ENCODE assay signal across 8 cellular contexts in the genomic region with DNA sequence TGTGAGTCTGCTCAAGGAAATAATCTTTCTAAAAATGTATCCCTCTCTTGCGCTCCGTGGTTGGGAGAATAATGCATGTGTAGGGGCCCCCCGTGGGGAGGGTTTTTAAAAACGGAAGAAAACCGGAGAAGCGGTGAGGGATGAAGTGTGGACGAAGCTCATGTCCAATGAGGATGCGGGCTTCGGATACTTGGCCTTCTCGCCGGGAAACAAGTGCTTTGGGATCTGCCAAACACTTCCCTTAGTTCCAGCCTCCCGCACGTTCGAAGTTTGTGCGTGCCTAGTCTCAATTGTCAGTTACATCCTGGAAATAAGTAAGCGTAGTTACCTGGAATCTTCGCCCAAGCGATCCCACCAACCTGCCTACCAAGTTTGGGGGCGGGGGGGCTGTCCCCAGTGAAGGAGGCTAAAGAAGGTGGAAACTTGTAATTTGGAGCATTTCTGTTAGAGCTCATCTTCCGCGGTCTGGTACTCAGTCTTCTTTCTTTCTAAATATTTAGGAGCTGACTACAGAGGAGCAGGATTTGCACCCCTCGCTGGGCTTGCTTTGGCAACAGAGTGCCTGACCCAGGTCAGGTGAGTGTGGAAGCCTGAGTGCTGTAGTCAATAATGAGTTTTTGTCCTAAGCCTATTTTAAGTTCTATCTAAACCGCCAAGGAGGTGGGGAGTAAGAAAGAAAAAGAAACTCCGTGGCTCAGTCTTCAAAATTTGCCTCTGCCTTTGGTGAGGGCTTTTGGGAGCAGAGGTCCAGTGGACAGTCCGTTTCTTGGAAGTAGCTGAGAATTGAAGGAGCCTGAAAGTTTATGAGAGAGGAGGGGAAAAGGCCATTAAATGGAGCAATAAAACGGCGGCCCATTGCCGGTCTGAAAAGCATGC. TPM values are rescaled to one million over a fixed set of nuclear protein-coding genes. Genes with fewer than 3 reads are reported as not detected.
DNase-seq lines count a peak whose midpoint lies in the region; ATAC-seq and TF ChIP-seq lines count a peak whose summit lies in the region.

No MANE protein-coding gene starts in this region.

- no peaks in the 10 kb centered on the region for H3K9me3 ChIP-seq in CD4-positive, alpha-beta T cell (ENCODE audit: control insufficient read depth, low read length)
- peaks cover 3% of the 10 kb centered on the region for H3K9me3 ChIP-seq in trophoblast cell (ENCODE audit: insufficient read depth, low read depth, low read length)

- intact Hi-C loops in CD4-positive, alpha-beta T cell (cut with DNase I, micrococcal nuclease): loop anchor here (1.0 to 10.0 kb wide), 12 partner anchors 10 to 1369 kb away; partner anchors contain the start of genes ARL8B (in 1 of the 2), CRBN (in 1 of the 2), EDEM1 (in 1 of the 2) and SETMAR (in 1 of the 2)

- peak overlapping the region; percentile 82 for H3K4me2 ChIP-seq in trophoblast cell (ENCODE audit: low read length)

- H3K4me3 Mint-ChIP-seq in CD4-positive, alpha-beta T cell: peak overlapping the region; percentile 98
- peak overlapping the region; percentile 92 for H3K4me3 Mint-ChIP-seq in glutamatergic neuron (ENCODE audit: unreplicated experiment)

- peaks cover 3% of the 10 kb centered on the region for H3K79me1 ChIP-seq in trophoblast cell (ENCODE audit: low read length)

- H3K4me1 ChIP-seq in trophoblast cell (ENCODE audit: control insufficient read depth in 1 of 2, insufficient read depth in 2 of 2, low read length in 2 of 2): peaks cover 0 to 2% of the 10 kb centered on the region in 2 experiments

- no peaks in the 10 kb centered on the region for H3K27me3 ChIP-seq in CD4-positive, alpha-beta T cell (ENCODE audit: control insufficient read depth, insufficient read depth, low read length)
- H3K27me3 ChIP-seq in trophoblast cell (ENCODE audit: insufficient read depth, low read length): peaks cover 13% of the 10 kb centered on the region

- H3K27ac Mint-ChIP-seq in CD4-positive, alpha-beta T cell: peak overlapping the region; percentile 88
- no peak overlapping the region for H3K27ac Mint-ChIP-seq in glutamatergic neuron (ENCODE audit: unreplicated experiment)

- TF ChIP-seq CTCF in CD4-positive, alpha-beta T cell (IDR thresholded peaks at IDR 0.05): no peak
- TF ChIP-seq CTCF in glutamatergic neuron (IDR thresholded peaks at IDR 0.05; ENCODE audit: partially characterized antibody, unreplicated experiment): no peak

- no peak overlapping the region for H3K4ac ChIP-seq in trophoblast cell (ENCODE audit: low read depth, low read length)

- no peak overlapping the region for H3K23ac ChIP-seq in trophoblast cell (ENCODE audit: low read length)

- DNase-seq in CD4-positive, alpha-beta T cell: peak in 1 of 10 experiments; percentile 16
- no peak for DNase-seq in Jurkat, Clone E6-1 (ENCODE audit: low read depth, low spot score)
- DNase-seq in activated naive CD4-positive, alpha-beta T cell treated with Interleukin-2 at 50 U/mL for 16 hours: peak; percentile 16
- DNase-seq in glutamatergic neuron (no peak), trophoblast cell (peak in 1 of 2 donors; percentile 34), NCI-H1930 (lab: John Stamatoyannopoulos, UW) (no peak), cortex of kidney (lab: John Stamatoyannopoulos, UW) (no peak), D341Med (ENCODE audit: low spot score) (no peak)

- H2AK5ac ChIP-seq in trophoblast cell (ENCODE audit: low read length): no peak overlapping the region

- H3K18ac ChIP-seq in trophoblast cell (ENCODE audit: low read length): no peak overlapping the region

- no peaks in the 10 kb centered on the region for H3K9me3 Mint-ChIP-seq in CD4-positive, alpha-beta T cell
- peaks cover 2% of the 10 kb centered on the region for H3K9me3 Mint-ChIP-seq in glutamatergic neuron (ENCODE audit: unreplicated experiment)

- no peaks in the 10 kb centered on the region for H3K79me2 ChIP-seq in trophoblast cell (ENCODE audit: control insufficient read depth, insufficient read depth, low read length, poor library complexity)

- H3K27me3 Mint-ChIP-seq in CD4-positive, alpha-beta T cell: no peaks in the 10 kb centered on the region
- H3K27me3 Mint-ChIP-seq in glutamatergic neuron (ENCODE audit: unreplicated experiment): peaks cover 2% of the 10 kb centered on the region

- no peak overlapping the region for H2BK120ac ChIP-seq in trophoblast cell (ENCODE audit: insufficient read depth, low read length, poor library complexity)

- no peaks in the 10 kb centered on the region for H3K36me3 ChIP-seq in trophoblast cell (ENCODE audit: control insufficient read depth in 1 of 2, insufficient read depth in 2 of 2, low read length in 2 of 2)

- H3K27ac ChIP-seq in CD4-positive, alpha-beta T cell (ENCODE audit: low read depth, low read length): peak overlapping the region; percentile 46
- H3K27ac ChIP-seq in trophoblast cell (ENCODE audit: low read depth, low read length): no peak overlapping the region

- no peak overlapping the region for H2AFZ ChIP-seq in trophoblast cell (ENCODE audit: insufficient read depth, low read length, poor library complexity)

- peaks cover 55% of the 10 kb centered on the region for H3K4me1 Mint-ChIP-seq in CD4-positive, alpha-beta T cell (ENCODE audit: low read depth)
- no peaks in the 10 kb centered on the region for H3K4me1 Mint-ChIP-seq in glutamatergic neuron (ENCODE audit: low read depth, unreplicated experiment)

- H2BK12ac ChIP-seq in trophoblast cell (ENCODE audit: low read length): no peak overlapping the region

- no peak overlapping the region for H4K8ac ChIP-seq in trophoblast cell (ENCODE audit: low read depth, low read length)

- CTCF ChIA-PET in CD4-positive, alpha-beta T cell (lab: Charles Lee): interaction anchor here (0.8 to 2.6 kb wide), 6 partner anchors 9 to 143 kb away, joined by 3 to 20 read pairs (median 4); no protein-coding TSS in a partner anchor

- POLR2A ChIA-PET in CD4-positive, alpha-beta T cell (lab: Charles Lee): interaction anchor here (0.6 to 6.0 kb wide), 15 partner anchors 12 to 703 kb away, joined by 3 to 127 read pairs (median 5); partner anchors contain the start of genes EDEM1, SETMAR and SUMF1

- H4K12ac ChIP-seq in trophoblast cell (ENCODE audit: low read depth, low read length): no peak overlapping the region

- no peak overlapping the region for H3K9ac ChIP-seq in trophoblast cell (ENCODE audit: low read length)

- ATAC-seq in CD4-positive, alpha-beta T cell (ENCODE audit: poor library complexity): no peak

- no peak overlapping the region for H4K91ac ChIP-seq in trophoblast cell (ENCODE audit: low read depth, low read length)

- no peak overlapping the region for H2BK5ac ChIP-seq in trophoblast cell (ENCODE audit: low read depth, low read length, poor library complexity)

- WGBS in trophoblast cell (ENCODE audit: extremely low coverage, insufficient coverage, insufficient read length): no CpG with 5 or more reads among the region's 28 CpGs

- peaks cover 37% of the 10 kb centered on the region for H3K36me3 Mint-ChIP-seq in CD4-positive, alpha-beta T cell (ENCODE audit: low read depth)
- H3K36me3 Mint-ChIP-seq in glutamatergic neuron (ENCODE audit: unreplicated experiment): no peaks in the 10 kb centered on the region

- H3K14ac ChIP-seq in trophoblast cell (ENCODE audit: low read length): no peak overlapping the region

- peak overlapping the region; percentile 80 for H3K4me3 ChIP-seq in Jurkat, Clone E6-1 (ENCODE audit: low read length)
- no peak overlapping the region for H3K4me3 ChIP-seq in trophoblast cell (ENCODE audit: low read depth, low read length)

RNA-seq across cellular contexts. Expression of gene ITPR1, which starts 1.0 kb away (rescaled TPM):
- 10 to 100 TPM; 57.6 to 59.9 TPM for total RNA-seq in CD4-positive, alpha-beta T cell
- 12.9 TPM for polyA plus RNA-seq in Jurkat, Clone E6-1 (2012; ENCODE audit: insufficient read depth, insufficient read length)
- total RNA-seq in glutamatergic neuron (ENCODE audit: unreplicated experiment): 6.9 TPM
- 1.1 TPM in 2 replicates for polyA plus RNA-seq in trophoblast cell (2013)

RNA-seq across cellular contexts. Expression of gene SUMF1, which starts 27.1 kb away (rescaled TPM):
- total RNA-seq in CD4-positive, alpha-beta T cell: 1 to 10 TPM; 7.0 to 8.1 TPM
- polyA plus RNA-seq in Jurkat, Clone E6-1 (2012; ENCODE audit: insufficient read depth, insufficient read length): 3.2 TPM
- 7.2 TPM for total RNA-seq in glutamatergic neuron (ENCODE audit: unreplicated experiment)
- polyA plus RNA-seq in trophoblast cell (2013): 12.2 and 12.4 TPM in 2 replicates
